20 cellular contexts compared by ENCODE assay signal in the genomic region with DNA sequence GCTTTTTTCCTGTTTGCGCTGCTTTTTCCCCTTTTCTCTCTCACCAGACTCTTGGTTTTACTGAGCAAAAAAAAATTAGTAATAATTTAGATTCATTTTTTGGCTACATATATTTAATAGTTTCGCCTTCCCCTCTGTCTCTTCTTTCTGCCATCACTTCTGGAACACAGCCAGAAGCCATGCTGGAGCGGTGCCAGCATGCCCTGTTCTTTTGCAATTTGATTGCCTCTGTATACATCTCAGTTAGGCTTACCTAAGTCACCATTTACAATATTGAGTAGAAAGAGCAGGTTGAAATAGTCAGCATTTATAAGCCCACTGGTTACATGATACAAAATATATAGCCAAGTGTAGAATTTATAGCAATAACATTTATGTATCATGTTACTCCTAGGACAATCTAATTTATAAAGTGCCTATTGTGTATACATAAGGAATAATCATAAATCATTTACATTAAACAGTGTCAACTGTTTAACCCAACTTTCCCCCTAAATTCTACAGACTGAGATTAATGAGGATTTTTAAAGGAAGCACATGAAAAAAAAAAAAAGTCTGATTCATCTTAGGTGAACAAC.
DNase-seq lines count a peak whose midpoint lies in the region; ATAC-seq and TF ChIP-seq lines count a peak whose summit lies in the region.
"Had no signal": no experiment of that assay in that cellular context is flagged by ENCODE, and none has a peak within 500 bp of the region (broad histone marks: within the 10 kb centered on the region; RNA-seq: fewer than 3 reads in every experiment).

No MANE protein-coding gene starts in this region.

- H3K27ac ChIP-seq in WERI-Rb-1, result no peak overlapping the region
- H3K27ac ChIP-seq: body of pancreas, gastrocnemius medialis, HL-60, KMS-11, PC-9, thoracic aorta had no signal

- intact Hi-C loops in Calu3 (cut with micrococcal nuclease; ENCODE audit: unreplicated experiment), result no loop called here

- BruUV-seq in Calu3 (replicated peaks; lab: Mats Ljungman, UMichigan), result no TSS peak

- TF ChIP-seq CTCF in Calu3 (IDR thresholded peaks at IDR 0.05; ENCODE audit: unreplicated experiment) (no peak), WERI-Rb-1 (IDR thresholded peaks at IDR 0.05; ENCODE audit: low read depth, low read length) (no peak)

- no peak overlapping the region for H3K27ac Mint-ChIP-seq in Calu3 (ENCODE audit: unreplicated experiment)
- H3K27ac Mint-ChIP-seq: activated CD4-positive, alpha-beta memory T cell treated with anti-CD3 and anti-CD28 coated beads for 36 hours; activated naive CD8-positive, alpha-beta T cell had no signal

- H3K4me1 Mint-ChIP-seq in Calu3 (ENCODE audit: low read depth, unreplicated experiment), result no peaks in the 10 kb centered on the region

- H3K9me3 ChIP-seq in WERI-Rb-1 (ENCODE audit: severe bottlenecking), result no peaks in the 10 kb centered on the region
- H3K9me3 ChIP-seq: body of pancreas, gastrocnemius medialis, thoracic aorta had no signal

- no peak overlapping the region for H3K4me3 ChIP-seq in WERI-Rb-1 (ENCODE audit: low read depth, low read length)
- H3K4me3 ChIP-seq: body of pancreas, gastrocnemius medialis, PC-9, thoracic aorta had no signal

- H3K4me3 Mint-ChIP-seq in Calu3 (ENCODE audit: low read depth, unreplicated experiment), result no peak overlapping the region
- H3K4me3 Mint-ChIP-seq: activated CD4-positive, alpha-beta memory T cell treated with anti-CD3 and anti-CD28 coated beads for 36 hours; activated naive CD8-positive, alpha-beta T cell; activated T-cell treated with anti-CD3 and anti-CD28 coated beads, Interleukin-2, amount 50 U/mL, for 4 hours had no signal

- H3K9me3 Mint-ChIP-seq in Calu3 (ENCODE audit: low read depth, unreplicated experiment), result no peaks in the 10 kb centered on the region
- H3K9me3 Mint-ChIP-seq: activated CD4-positive, alpha-beta memory T cell treated with anti-CD3 and anti-CD28 coated beads for 36 hours; activated T-cell treated with anti-CD3 and anti-CD28 coated beads, Interleukin-2, amount 50 U/mL, for 4 hours had no signal

- DNase-seq in Calu3, result peak; percentile 33
- peak; percentile 9 for DNase-seq in Daoy (ENCODE audit: low read depth)
- DNase-seq in NCI-H2029 (lab: John Stamatoyannopoulos, UW), result peak; percentile 51
- DNase-seq in NCI-H82 (lab: John Stamatoyannopoulos, UW), result peak; percentile 45
- DNase-seq in WERI-Rb-1, result no peak
- DNase-seq: activated CD4-positive, alpha-beta memory T cell treated with anti-CD3 and anti-CD28 coated beads for 36 hours; activated T-cell treated with anti-CD3 and anti-CD28 coated beads, Interleukin-2, amount 50 U/mL, for 4 hours; DMS79; gastrocnemius medialis; NCI-H226; PC-9; stimulated activated CD4-positive, alpha-beta T cell treated with anti-CD3 and anti-CD28 coated beads, Interleukin-4, amount 100 ng/mL, for 4 hours; SW 1271 had no signal

- H3K27me3 ChIP-seq in WERI-Rb-1 (ENCODE audit: insufficient read depth, low read depth, severe bottlenecking), result no peaks in the 10 kb centered on the region
- H3K27me3 ChIP-seq: body of pancreas, gastrocnemius medialis had no signal

- CTCF ChIA-PET in Calu3 (lab: Charles Lee), result interaction anchor here (0.6 to 0.7 kb wide), 2 partner anchors 20 to 1816 kb away, joined by 3 to 4 read pairs; no protein-coding TSS in a partner anchor

- no peaks in the 10 kb centered on the region for H3K36me3 Mint-ChIP-seq in Calu3 (ENCODE audit: insufficient read depth, unreplicated experiment)
- H3K36me3 Mint-ChIP-seq: activated CD4-positive, alpha-beta memory T cell treated with anti-CD3 and anti-CD28 coated beads for 36 hours; activated naive CD8-positive, alpha-beta T cell had no signal

- ATAC-seq in HG03521 (IDR thresholded peaks at IDR 0.05; ENCODE audit: unreplicated experiment) (no peak), HG03135 (IDR thresholded peaks at IDR 0.05; ENCODE audit: unreplicated experiment) (no peak)
- ATAC-seq: activated T-cell treated with anti-CD3 and anti-CD28 coated beads, Interleukin-2, amount 50 U/mL, for 4 hours; body of pancreas; gastrocnemius medialis had no signal

- H3K36me3 ChIP-seq in WERI-Rb-1, result no peaks in the 10 kb centered on the region
- H3K36me3 ChIP-seq: gastrocnemius medialis, thoracic aorta had no signal

- no peaks in the 10 kb centered on the region for H3K27me3 Mint-ChIP-seq in Calu3 (ENCODE audit: unreplicated experiment)
- H3K27me3 Mint-ChIP-seq: activated CD4-positive, alpha-beta memory T cell treated with anti-CD3 and anti-CD28 coated beads for 36 hours; activated naive CD8-positive, alpha-beta T cell had no signal
